ENCODE assay signal across 25 cellular contexts in the genomic region with DNA sequence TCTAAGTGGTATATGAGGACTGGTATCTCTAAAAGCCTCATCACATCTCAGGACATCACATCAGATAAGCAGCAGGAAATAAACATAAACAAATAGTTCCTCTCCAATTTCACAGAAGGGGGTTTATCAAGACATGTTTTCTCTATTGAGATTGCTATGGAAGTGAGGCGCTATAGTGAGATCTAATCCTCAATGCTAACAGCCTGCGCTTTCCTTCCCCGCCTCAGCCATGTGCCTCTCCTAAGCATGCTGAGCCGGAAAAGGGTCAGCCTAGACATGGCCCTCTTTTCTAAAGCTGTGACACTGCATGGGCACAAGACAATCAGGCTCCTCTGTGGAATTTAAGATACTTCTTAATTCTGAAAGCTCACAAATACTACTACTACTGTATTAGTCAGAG.
DNase-seq lines count a peak whose midpoint lies in the region; ATAC-seq and TF ChIP-seq lines count a peak whose summit lies in the region.
"Had no signal": no experiment of that assay in that cellular context is flagged by ENCODE, and none has a peak within 500 bp of the region (broad histone marks: within the 10 kb centered on the region; RNA-seq: fewer than 3 reads in every experiment).

No MANE protein-coding gene starts in this region.

- dilution Hi-C loops in mammary epithelial cell (cut with HindIII; ENCODE audit: low sequenced_read_pairs), result no loop called here

- H3K4me1 Mint-ChIP-seq in T-helper 17 cell (peaks cover 60% of the 10 kb centered on the region), endodermal cell (peaks cover 7% of the 10 kb centered on the region)

- H3K27me3 Mint-ChIP-seq in T-helper 17 cell (no peaks in the 10 kb centered on the region), endodermal cell (ENCODE audit: insufficient read depth) (peaks cover 26% of the 10 kb centered on the region)
- H3K27me3 Mint-ChIP-seq: activated naive CD4-positive, alpha-beta T cell treated with anti-CD3 and anti-CD28 coated beads, Interleukin-2, amount 10 ng/mL, durations not matched to agents 7 days and 5 days; natural killer cell treated with Interleukin-12 subunit alpha and Interleukin-12 subunit beta and Interleukin-15 and Interleukin-18, amount 100 ng/mL, for 72 hours; type B pancreatic cell had no signal

- intact Hi-C loops in mammary epithelial cell (cut with micrococcal nuclease) (no loop called here), breast epithelium (cut with DNase I; ENCODE audit: low total_unique reads) (no loop called here)

- H3K36me3 Mint-ChIP-seq in T-helper 17 cell (ENCODE audit: low read depth), result peaks cover 5% of the 10 kb centered on the region
- H3K36me3 Mint-ChIP-seq in endodermal cell (ENCODE audit: low read depth), result no peaks in the 10 kb centered on the region
- H3K36me3 Mint-ChIP-seq: natural killer cell treated with Interleukin-12 subunit alpha and Interleukin-12 subunit beta and Interleukin-15 and Interleukin-18, amount 100 ng/mL, for 72 hours; type B pancreatic cell had no signal

- H3K9ac ChIP-seq in mammary epithelial cell (ENCODE audit: insufficient read depth, low read length) (no peak overlapping the region), endodermal cell (ENCODE audit: extremely low read depth, low read length, poor library complexity, severe bottlenecking) (no peak overlapping the region), SK-N-SH (no peak overlapping the region)
- H3K9ac ChIP-seq: BLaER1 treated with 17β-estradiol and CSF1 and Interleukin-3, amounts not matched to agents 10 nM and 100 nM had no signal

- H3K4me3 Mint-ChIP-seq in T-helper 17 cell (peak overlapping the region; percentile 19), endodermal cell (no peak overlapping the region)
- H3K4me3 Mint-ChIP-seq: activated CD8-positive, alpha-beta T cell treated with anti-CD3 and anti-CD28 coated beads, Interleukin-2, amount 10 ng/mL, durations not matched to agents 7 days and 5 days; activated naive CD4-positive, alpha-beta T cell treated with anti-CD3 and anti-CD28 coated beads, Interleukin-2, amount 10 ng/mL, durations not matched to agents 7 days and 5 days; natural killer cell treated with Interleukin-12 subunit alpha and Interleukin-12 subunit beta and Interleukin-15 and Interleukin-18, amount 100 ng/mL, for 72 hours; type B pancreatic cell had no signal

- H3K36me3 ChIP-seq in mammary epithelial cell (ENCODE audit: insufficient read depth, low read length), result no peaks in the 10 kb centered on the region
- no peaks in the 10 kb centered on the region for H3K36me3 ChIP-seq in breast epithelium
- H3K36me3 ChIP-seq in endodermal cell (ENCODE audit: control insufficient read depth, insufficient read depth, low read length), result no peaks in the 10 kb centered on the region
- no peaks in the 10 kb centered on the region for H3K36me3 ChIP-seq in SK-N-SH (replicated peaks in 1 of 2; ENCODE audit: control insufficient read depth in 1 of 2, insufficient read depth in 2 of 2, low read length in 1 of 2)
- H3K36me3 ChIP-seq: BLaER1 treated with 17β-estradiol and CSF1 and Interleukin-3, amounts not matched to agents 10 nM and 100 nM; gastroesophageal sphincter had no signal

- H3K9me2 ChIP-seq in SK-N-SH, result no peaks in the 10 kb centered on the region

- H3K27ac Mint-ChIP-seq in T-helper 17 cell (peak overlapping the region; percentile 56), endodermal cell (no peak overlapping the region)
- H3K27ac Mint-ChIP-seq: activated CD8-positive, alpha-beta T cell treated with anti-CD3 and anti-CD28 coated beads, Interleukin-2, amount 10 ng/mL, durations not matched to agents 7 days and 5 days; activated naive CD4-positive, alpha-beta T cell treated with anti-CD3 and anti-CD28 coated beads, Interleukin-2, amount 10 ng/mL, durations not matched to agents 7 days and 5 days; natural killer cell treated with Interleukin-12 subunit alpha and Interleukin-12 subunit beta and Interleukin-15 and Interleukin-18, amount 100 ng/mL, for 72 hours; type B pancreatic cell had no signal

- H2AFZ ChIP-seq in mammary epithelial cell (ENCODE audit: low read depth, low read length) (peak overlapping the region; percentile 24), SK-N-SH (ENCODE audit: low read depth) (no peak overlapping the region)
- H2AFZ ChIP-seq: hepatocyte had no signal

- H3K9me3 ChIP-seq in mammary epithelial cell (replicated peaks; ENCODE audit: insufficient read depth, low read length), result no peaks in the 10 kb centered on the region
- H3K9me3 ChIP-seq in breast epithelium, result no peaks in the 10 kb centered on the region
- no peaks in the 10 kb centered on the region for H3K9me3 ChIP-seq in T-helper 17 cell (ENCODE audit: control insufficient read depth, low read length, poor library complexity, severe bottlenecking)
- H3K9me3 ChIP-seq in endodermal cell (ENCODE audit: control insufficient read depth, low read length), result no peaks in the 10 kb centered on the region
- H3K9me3 ChIP-seq in SK-N-SH, result no peaks in the 10 kb centered on the region
- H3K9me3 ChIP-seq: BLaER1 treated with 17β-estradiol and CSF1 and Interleukin-3, amounts not matched to agents 10 nM and 100 nM; gastroesophageal sphincter had no signal

- CTCF ChIA-PET in mammary epithelial cell (lab: Charles Lee; ENCODE audit: low non-redundant PET), result no interaction called here
- CTCF ChIA-PET in SK-N-SH (lab: Yijun Ruan, JAX), result no interaction called here

- no TSS peak for BruUV-seq in mammary epithelial cell (replicated peaks; lab: Mats Ljungman, UMichigan)

- H3K27ac ChIP-seq in mammary epithelial cell (ENCODE audit: insufficient read depth, low read depth, low read length) (no peak overlapping the region), breast epithelium (no peak overlapping the region), endodermal cell (ENCODE audit: low read depth, low read length) (no peak overlapping the region), SK-N-SH (ENCODE audit: low read depth in 2 of 2, low read length in 1 of 2) (no peak overlapping the region)
- H3K27ac ChIP-seq: BLaER1 treated with 17β-estradiol and CSF1 and Interleukin-3, amounts not matched to agents 10 nM and 100 nM; gastroesophageal sphincter; hepatocyte had no signal

- H3K27me3 ChIP-seq in mammary epithelial cell (ENCODE audit: insufficient read depth, low read length), result no peaks in the 10 kb centered on the region
- H3K27me3 ChIP-seq in breast epithelium, result no peaks in the 10 kb centered on the region
- peaks cover 10% of the 10 kb centered on the region for H3K27me3 ChIP-seq in endodermal cell (ENCODE audit: control insufficient read depth, insufficient read depth, low read length, poor library complexity, severe bottlenecking)
- H3K27me3 ChIP-seq in SK-N-SH (ENCODE audit: insufficient read depth), result no peaks in the 10 kb centered on the region
- H3K27me3 ChIP-seq: BLaER1 treated with 17β-estradiol and CSF1 and Interleukin-3, amounts not matched to agents 10 nM and 100 nM; gastroesophageal sphincter; hepatocyte had no signal

- 95% methylated on average over 4 of the region's 4 CpGs for WGBS in mammary epithelial cell (ENCODE audit: low coverage, missing lambda C conversion rate)
- WGBS in endodermal cell (ENCODE audit: insufficient coverage in 1 of 2, insufficient read length in 1 of 2), 2 experiments, result 75 to 77% methylated on average over 3 to 4 of the region's 4 CpGs
- 100% methylated on average over 4 of the region's 4 CpGs for WGBS in SK-N-SH (ENCODE audit: low lambda C conversion rate)

- TF ChIP-seq POLR2A in breast epithelium (IDR thresholded peaks at IDR 0.05), result no peak

- TF ChIP-seq EP300 in SK-N-SH (IDR thresholded peaks at IDR 0.05; ENCODE audit: borderline replicate concordance in 1 of 2, low read depth in 1 of 2, low read length in 1 of 2), result no peak

- in situ Hi-C loops in mammary epithelial cell (cut with MboI; ENCODE audit: low sequenced_read_pairs in 2 of 2), result loop anchor here in 1 of 2 donors (25.0 kb wide), 1 partner anchor 152 kb away; no protein-coding TSS in a partner anchor

- DNase-seq in mammary epithelial cell (no peak), breast epithelium (ENCODE audit: low spot score in 2 of 2) (no peak), T-helper 17 cell (no peak), endodermal cell (peak; percentile 53), SK-N-SH (no peak)
- DNase-seq in activated CD4-positive, alpha-beta T cell treated with anti-CD3 and anti-CD28 coated beads, Interleukin-2, amount 50 U/mL, for 48 hours, result no peak
- DNase-seq: activated CD8-positive, alpha-beta T cell treated with anti-CD3 and anti-CD28 coated beads, Interleukin-2, amount 10 ng/mL, durations not matched to agents 7 days and 5 days; activated naive CD4-positive, alpha-beta T cell treated with anti-CD3 and anti-CD28 coated beads, Interleukin-2, amount 10 ng/mL, durations not matched to agents 7 days and 5 days; HCEC 1CT; Karpas-422; kidney glomerular epithelial cell; NCI-H1417 treated with DMSO at 0.1 percent for 48 hours; NCI-H2081; NCI-H774; occipital lobe; SIG-M5; stimulated activated CD4-positive, alpha-beta T cell treated with anti-CD3 and anti-CD28 coated beads, Interleukin-15, amount 100 ng/mL, for 24 hours; stimulated activated CD4-positive, alpha-beta T cell treated with anti-CD3 and anti-CD28 coated beads, Interleukin-4, amount 100 ng/mL, for 4 hours had no signal

- no peaks in the 10 kb centered on the region for H3F3A ChIP-seq in SK-N-SH (replicated peaks; ENCODE audit: insufficient read depth)

- TF ChIP-seq CTCF in mammary epithelial cell (conservative IDR thresholded peaks at IDR 0.05 in 1 of 2, IDR thresholded peaks at IDR 0.05 in 1 of 2; ENCODE audit: extremely low read depth in 1 of 2, insufficient read depth in 1 of 2, low read depth in 1 of 2, low read length in 2 of 2) (no peak), breast epithelium (IDR thresholded peaks at IDR 0.05) (no peak), endodermal cell (conservative IDR thresholded peaks at IDR 0.05) (no peak), SK-N-SH (IDR thresholded peaks at IDR 0.05) (no peak)

- no peak overlapping the region for H3K4me2 ChIP-seq in mammary epithelial cell (ENCODE audit: insufficient read depth, low read depth, low read length)
- H3K4me2 ChIP-seq in SK-N-SH, result no peak overlapping the region
- H3K4me2 ChIP-seq: BLaER1 treated with 17β-estradiol and CSF1 and Interleukin-3, amounts not matched to agents 10 nM and 100 nM had no signal

- H4K20me1 ChIP-seq in mammary epithelial cell (ENCODE audit: insufficient read depth, low read length) (no peaks in the 10 kb centered on the region), SK-N-SH (ENCODE audit: insufficient read depth) (no peaks in the 10 kb centered on the region)
- H4K20me1 ChIP-seq: BLaER1 treated with 17β-estradiol and CSF1 and Interleukin-3, amounts not matched to agents 10 nM and 100 nM had no signal

- ATAC-seq in T-helper 17 cell, result peak; percentile 39
- ATAC-seq in HG02759 (IDR thresholded peaks at IDR 0.05; ENCODE audit: unreplicated experiment), result no peak
- ATAC-seq: activated CD8-positive, alpha-beta T cell treated with anti-CD3 and anti-CD28 coated beads, Interleukin-2, amount 10 ng/mL, durations not matched to agents 7 days and 5 days; gastroesophageal sphincter; HepG2; natural killer cell treated with Interleukin-12 subunit alpha and Interleukin-12 subunit beta and Interleukin-15 and Interleukin-18, amount 100 ng/mL, for 72 hours had no signal

- POLR2A ChIA-PET in SK-N-SH (lab: Yijun Ruan, JAX), result no interaction called here

- no peak for TF ChIP-seq RAD21 in SK-N-SH (IDR thresholded peaks at IDR 0.05; ENCODE audit: low read length)

- H3K79me2 ChIP-seq in mammary epithelial cell (ENCODE audit: insufficient read depth, low read length), result no peaks in the 10 kb centered on the region
- no peaks in the 10 kb centered on the region for H3K79me2 ChIP-seq in SK-N-SH (ENCODE audit: insufficient read depth)
- H3K79me2 ChIP-seq: hepatocyte had no signal

- H3K9me3 Mint-ChIP-seq in endodermal cell, result peaks cover 2% of the 10 kb centered on the region
- H3K9me3 Mint-ChIP-seq: natural killer cell treated with Interleukin-12 subunit alpha and Interleukin-12 subunit beta and Interleukin-15 and Interleukin-18, amount 100 ng/mL, for 72 hours had no signal

- H3K4me1 ChIP-seq in mammary epithelial cell (ENCODE audit: insufficient read depth, low read length), result peaks cover 17% of the 10 kb centered on the region
- no peaks in the 10 kb centered on the region for H3K4me1 ChIP-seq in breast epithelium
- H3K4me1 ChIP-seq in endodermal cell (ENCODE audit: control insufficient read depth, insufficient read depth, low read length), result no peaks in the 10 kb centered on the region
- no peaks in the 10 kb centered on the region; a peak in 1 of 4 replicates for H3K4me1 ChIP-seq in SK-N-SH (ENCODE audit: control insufficient read depth in 1 of 2, insufficient read depth in 2 of 2, low read depth in 1 of 2, low read length in 1 of 2)
- H3K4me1 ChIP-seq: BLaER1 treated with 17β-estradiol and CSF1 and Interleukin-3, amounts not matched to agents 10 nM and 100 nM had no signal

- no peak overlapping the region for H3K4me3 ChIP-seq in mammary epithelial cell (replicated peaks in 1 of 3; ENCODE audit: insufficient read depth in 1 of 3, low read depth in 2 of 3, low read length in 3 of 3)
- H3K4me3 ChIP-seq in breast epithelium, result no peak overlapping the region
- no peak overlapping the region for H3K4me3 ChIP-seq in endodermal cell (ENCODE audit: low read length)
- no peak overlapping the region for H3K4me3 ChIP-seq in SK-N-SH (ENCODE audit: low read depth in 2 of 2, low read length in 1 of 2)
- H3K4me3 ChIP-seq: BLaER1 treated with 17β-estradiol and CSF1 and Interleukin-3, amounts not matched to agents 10 nM and 100 nM; gastroesophageal sphincter; hepatocyte had no signal
